Comparison of ENCODE assay signal across 20 cellular contexts in the genomic region with DNA sequence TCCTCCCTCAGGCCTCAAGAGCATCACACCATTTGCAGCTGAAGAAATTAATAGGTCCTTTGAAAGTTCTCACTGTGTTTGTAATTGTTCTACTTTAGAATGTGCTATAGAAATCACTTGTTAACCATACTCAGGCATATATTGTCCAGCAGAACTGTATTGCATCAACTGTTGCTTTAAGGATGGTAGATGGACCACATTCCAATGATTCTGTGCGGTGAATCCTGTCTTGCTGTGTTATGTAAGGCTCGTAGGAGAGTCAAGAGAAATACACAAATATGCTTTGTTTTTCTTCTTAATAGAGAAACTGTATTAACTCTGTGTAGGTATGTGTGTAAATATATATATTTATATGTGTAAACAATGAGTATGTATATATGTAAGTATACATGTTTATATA.
"Had no signal": no experiment of that assay in that cellular context is flagged by ENCODE, and none has a peak within 500 bp of the region (broad histone marks: within the 10 kb centered on the region; RNA-seq: fewer than 3 reads in every experiment).

No MANE protein-coding gene starts in this region.

- H3K36me3 ChIP-seq: heart left ventricle, left lung, lower lobe of right lung, right lobe of liver, tibial artery had no signal

- FAIRE-seq: endometrium, frontal cortex had no signal

- DNase-seq: effector memory CD4-positive, alpha-beta T cell; heart left ventricle; hippocampal formation; islet precursor cell; left lung; lower lobe of right lung; mesenchymal stem cell; naive thymus-derived CD4-positive, alpha-beta T cell; nephron progenitor cell; psoas muscle; retina; right lobe of liver; stimulated activated CD4-positive, alpha-beta T cell treated with anti-CD3 and anti-CD28 coated beads, Interleukin-4, amount 100 ng/mL, for 1 hour; stimulated activated CD8-positive, alpha-beta memory T cell treated with anti-CD3 and anti-CD28 coated beads, Interleukin-4, amount 100 ng/mL, for 48 hours; tibial artery had no signal

- H3K4me1 Mint-ChIP-seq: central memory CD8-positive, alpha-beta T cell; naive thymus-derived CD4-positive, alpha-beta T cell; nephron progenitor cell; stimulated activated effector memory CD8-positive, alpha-beta T cell treated with anti-CD3 and anti-CD28 coated beads, Interleukin-12 subunit alpha, Interleukin-12 subunit beta, amount 100 ng/mL, for 72 hours had no signal

- H3K36me3 Mint-ChIP-seq: naive thymus-derived CD4-positive, alpha-beta T cell; stimulated activated effector memory CD8-positive, alpha-beta T cell treated with anti-CD3 and anti-CD28 coated beads, Interleukin-12 subunit alpha, Interleukin-12 subunit beta, amount 100 ng/mL, for 72 hours had no signal

- H3K4me1 ChIP-seq: heart left ventricle, left lung, lower lobe of right lung, right lobe of liver, tibial artery had no signal

- H3K27me3 ChIP-seq: heart left ventricle, left lung, right lobe of liver, tibial artery had no signal

- H3K4me3 Mint-ChIP-seq: central memory CD8-positive, alpha-beta T cell; naive thymus-derived CD4-positive, alpha-beta T cell; nephron progenitor cell; stimulated activated effector memory CD8-positive, alpha-beta T cell treated with anti-CD3 and anti-CD28 coated beads, Interleukin-12 subunit alpha, Interleukin-12 subunit beta, amount 100 ng/mL, for 72 hours; stimulated activated naive CD8-positive, alpha-beta T cell treated with anti-CD3 and anti-CD28 coated beads, Interleukin-15, Interleukin-2, amounts not matched to agents 100 ng/mL and 50 ng/mL, for 24 hours had no signal

- H3K9me3 Mint-ChIP-seq: central memory CD8-positive, alpha-beta T cell; naive thymus-derived CD4-positive, alpha-beta T cell; stimulated activated naive CD8-positive, alpha-beta T cell treated with anti-CD3 and anti-CD28 coated beads, Interleukin-15, Interleukin-2, amounts not matched to agents 100 ng/mL and 50 ng/mL, for 24 hours had no signal

- H3K27ac Mint-ChIP-seq: naive thymus-derived CD4-positive, alpha-beta T cell; nephron progenitor cell; stimulated activated effector memory CD8-positive, alpha-beta T cell treated with anti-CD3 and anti-CD28 coated beads, Interleukin-12 subunit alpha, Interleukin-12 subunit beta, amount 100 ng/mL, for 72 hours; stimulated activated naive CD8-positive, alpha-beta T cell treated with anti-CD3 and anti-CD28 coated beads, Interleukin-15, Interleukin-2, amounts not matched to agents 100 ng/mL and 50 ng/mL, for 24 hours had no signal

- H3K27me3 Mint-ChIP-seq: central memory CD8-positive, alpha-beta T cell; naive thymus-derived CD4-positive, alpha-beta T cell had no signal

- ATAC-seq: heart left ventricle; left lung; lower lobe of right lung; naive thymus-derived CD4-positive, alpha-beta T cell; psoas muscle; right lobe of liver; stimulated activated effector memory CD8-positive, alpha-beta T cell treated with anti-CD3 and anti-CD28 coated beads, Interleukin-12 subunit alpha, Interleukin-12 subunit beta, amount 100 ng/mL, for 72 hours had no signal

- H3K9me3 ChIP-seq: heart left ventricle, left lung, lower lobe of right lung, psoas muscle, right lobe of liver, tibial artery had no signal

- H3K4me3 ChIP-seq: heart left ventricle, left lung, lower lobe of right lung, psoas muscle, right lobe of liver, tibial artery had no signal

- H3K27ac ChIP-seq: heart left ventricle, left lung, lower lobe of right lung, psoas muscle, right lobe of liver, tibial artery had no signal
